Comparison of ENCODE assay signal across 15 cellular contexts in genomic region chr16:67543036-67543435, GRCh38. TPM values are rescaled to one million over a fixed set of nuclear protein-coding genes. Genes with fewer than 3 reads are reported as not detected.
DNase-seq lines count a peak whose midpoint lies in the region; ATAC-seq and TF ChIP-seq lines count a peak whose summit lies in the region.
"Had no signal": no experiment of that assay in that cellular context is flagged by ENCODE, and none has a peak within 500 bp of the region (broad histone marks: within the 10 kb centered on the region; RNA-seq: fewer than 3 reads in every experiment).

No MANE protein-coding gene starts in this region.

- H3K4me3 ChIP-seq in BLaER1 = no peak overlapping the region
- H3K4me3 ChIP-seq in DND-41 (ENCODE audit: low read depth in 1 of 2, low read length in 2 of 2) = no peak overlapping the region
- no peak overlapping the region for H3K4me3 ChIP-seq in mammary epithelial cell (replicated peaks in 1 of 3; ENCODE audit: insufficient read depth in 1 of 3, low read depth in 2 of 3, low read length in 3 of 3)
- H3K4me3 ChIP-seq: mucosa of descending colon, right lobe of liver had no signal

- peaks cover 21% of the 10 kb centered on the region for H3K79me2 ChIP-seq in DND-41 (ENCODE audit: insufficient read depth, low read length)
- peaks cover 3% of the 10 kb centered on the region for H3K79me2 ChIP-seq in mammary epithelial cell (ENCODE audit: insufficient read depth, low read length)

- H3K4me2 ChIP-seq in BLaER1 (peak overlapping the region; percentile 96), DND-41 (ENCODE audit: insufficient read depth, low read length) (no peak overlapping the region), mammary epithelial cell (ENCODE audit: insufficient read depth, low read depth, low read length) (no peak overlapping the region)

- in situ Hi-C loops in mammary epithelial cell (cut with MboI; ENCODE audit: low sequenced_read_pairs in 2 of 2) = no loop called here

- BruUV-seq in mammary epithelial cell (replicated peaks; lab: Mats Ljungman, UMichigan) = no TSS peak

- TF ChIP-seq CTCF in DND-41 (IDR thresholded peaks at IDR 0.05; ENCODE audit: borderline replicate concordance, extremely low read depth, low read length, poor library complexity, severe bottlenecking) = peak; percentile 1
- no peak for TF ChIP-seq CTCF in mammary epithelial cell (conservative IDR thresholded peaks at IDR 0.05 in 1 of 2, IDR thresholded peaks at IDR 0.05 in 1 of 2; ENCODE audit: extremely low read depth in 1 of 2, insufficient read depth in 1 of 2, low read depth in 1 of 2, low read length in 2 of 2)

- H3K36me3 Mint-ChIP-seq in activated T-helper 2 cell treated with anti-CD3 and anti-CD28 coated beads, Interferon-gamma antibody, Interleukin-2, Interleukin-4, amounts not matched to agents 10 μg/mL and 5 μg/mL and 100 μg/mL, durations not matched to agents 14 hours and 24 hours and 36 hours (ENCODE audit: low read depth) = peaks cover 24% of the 10 kb centered on the region
- peaks cover 5 to 31% of the 10 kb centered on the region in 2 donors for H3K36me3 Mint-ChIP-seq in naive B cell

- H3K36me3 ChIP-seq in BLaER1 (peaks cover 61% of the 10 kb centered on the region), DND-41 (ENCODE audit: insufficient read depth, low read length) (peaks cover 76% of the 10 kb centered on the region), mammary epithelial cell (ENCODE audit: insufficient read depth, low read length) (peaks cover 7% of the 10 kb centered on the region)

- peak overlapping the region; percentile 45; the same call in 1 of the 2 replicates for H3K9ac ChIP-seq in BLaER1
- H3K9ac ChIP-seq in DND-41 (ENCODE audit: low read depth, low read length) = no peak overlapping the region
- no peak overlapping the region for H3K9ac ChIP-seq in mammary epithelial cell (ENCODE audit: insufficient read depth, low read length)

- peaks cover 27% of the 10 kb centered on the region for H3K4me1 Mint-ChIP-seq in activated T-helper 2 cell treated with anti-CD3 and anti-CD28 coated beads, Interferon-gamma antibody, Interleukin-2, Interleukin-4, amounts not matched to agents 10 μg/mL and 5 μg/mL and 100 μg/mL, durations not matched to agents 14 hours and 24 hours and 36 hours (ENCODE audit: low read depth)
- H3K4me1 Mint-ChIP-seq in naive B cell = peaks cover 75 to 93% (median 84%) of the 10 kb centered on the region in 3 donors

- H2AFZ ChIP-seq in DND-41 (ENCODE audit: low read depth, low read length) (no peak overlapping the region), mammary epithelial cell (ENCODE audit: low read depth, low read length) (no peak overlapping the region)

- CTCF ChIA-PET in mammary epithelial cell (lab: Charles Lee; ENCODE audit: low non-redundant PET) = no interaction called here

- no peak overlapping the region for H3K4me3 Mint-ChIP-seq in activated T-helper 2 cell treated with anti-CD3 and anti-CD28 coated beads, Interferon-gamma antibody, Interleukin-2, Interleukin-4, amounts not matched to agents 10 μg/mL and 5 μg/mL and 100 μg/mL, durations not matched to agents 14 hours and 24 hours and 36 hours (ENCODE audit: low read depth)
- peak overlapping the region in 2 of 8 donors; percentile 3 to 25 for H3K4me3 Mint-ChIP-seq in naive B cell
- H3K4me3 Mint-ChIP-seq: activated naive CD4-positive, alpha-beta T cell treated with anti-CD3 and anti-CD28 coated beads, Interleukin-2, amount 10 ng/mL, durations not matched to agents 7 days and 5 days had no signal

- no peaks in the 10 kb centered on the region for H3K27me3 Mint-ChIP-seq in activated T-helper 2 cell treated with anti-CD3 and anti-CD28 coated beads, Interferon-gamma antibody, Interleukin-2, Interleukin-4, amounts not matched to agents 10 μg/mL and 5 μg/mL and 100 μg/mL, durations not matched to agents 14 hours and 24 hours and 36 hours (ENCODE audit: low read depth)
- H3K27me3 Mint-ChIP-seq in naive B cell = no peaks in the 10 kb centered on the region

- peak overlapping the region; percentile 33 for H3K27ac Mint-ChIP-seq in activated T-helper 2 cell treated with anti-CD3 and anti-CD28 coated beads, Interferon-gamma antibody, Interleukin-2, Interleukin-4, amounts not matched to agents 10 μg/mL and 5 μg/mL and 100 μg/mL, durations not matched to agents 14 hours and 24 hours and 36 hours
- peak overlapping the region in 4 of 6 donors; percentile 57 to 97 (median 83) for H3K27ac Mint-ChIP-seq in naive B cell

- H3K9me3 ChIP-seq in BLaER1 (no peaks in the 10 kb centered on the region), DND-41 (ENCODE audit: insufficient read depth, low read length, severe bottlenecking) (no peaks in the 10 kb centered on the region), mammary epithelial cell (replicated peaks; ENCODE audit: insufficient read depth, low read length) (no peaks in the 10 kb centered on the region)
- H3K9me3 ChIP-seq: mucosa of descending colon, right lobe of liver had no signal

- no peak for ATAC-seq in DND-41 (ENCODE audit: insufficient read depth, low read depth)
- ATAC-seq in naive B cell (ENCODE audit: low read depth in 2 of 2) = no peak
- ATAC-seq in GM18519 (IDR thresholded peaks at IDR 0.05; ENCODE audit: low FRiP score, unreplicated experiment) = no peak

- no peaks in the 10 kb centered on the region for H3K9me3 Mint-ChIP-seq in activated T-helper 2 cell treated with anti-CD3 and anti-CD28 coated beads, Interferon-gamma antibody, Interleukin-2, Interleukin-4, amounts not matched to agents 10 μg/mL and 5 μg/mL and 100 μg/mL, durations not matched to agents 14 hours and 24 hours and 36 hours
- H3K9me3 Mint-ChIP-seq in naive B cell = no peaks in the 10 kb centered on the region
- H3K9me3 Mint-ChIP-seq: activated naive CD4-positive, alpha-beta T cell treated with anti-CD3 and anti-CD28 coated beads, Interleukin-2, amount 10 ng/mL, durations not matched to agents 7 days and 5 days had no signal

- peaks cover 96% of the 10 kb centered on the region for H3K4me1 ChIP-seq in BLaER1
- peaks cover 50% of the 10 kb centered on the region for H3K4me1 ChIP-seq in DND-41 (ENCODE audit: insufficient read depth, low read length)
- peaks cover 28% of the 10 kb centered on the region for H3K4me1 ChIP-seq in mammary epithelial cell (ENCODE audit: insufficient read depth, low read length)

- DNase-seq in DND-41 (no peak), naive B cell (no peak), MV-4-11 (lab: John Stamatoyannopoulos, UW) (no peak), mammary epithelial cell (no peak)
- DNase-seq in activated T-helper 2 cell treated with anti-CD3 and anti-CD28 coated beads, Interferon-gamma antibody, Interleukin-2, Interleukin-4, amounts not matched to agents 10 μg/mL and 5 μg/mL and 100 μg/mL, durations not matched to agents 14 hours and 24 hours and 36 hours (ENCODE audit: low spot score) = no peak
- DNase-seq: hypothalamus, NCI-H526 treated with DMSO at 0.1 percent for 48 hours had no signal

- WGBS in mammary epithelial cell (ENCODE audit: low coverage, missing lambda C conversion rate) = 100% methylated on average over 4 of the region's 8 CpGs

- H3K27me3 ChIP-seq in BLaER1 (no peaks in the 10 kb centered on the region), DND-41 (ENCODE audit: insufficient read depth, low read length, poor library complexity) (no peaks in the 10 kb centered on the region), mammary epithelial cell (ENCODE audit: insufficient read depth, low read length) (no peaks in the 10 kb centered on the region)
- H3K27me3 ChIP-seq: right lobe of liver had no signal

- H4K20me1 ChIP-seq in BLaER1 (peaks cover 43% of the 10 kb centered on the region), DND-41 (ENCODE audit: insufficient read depth, low read length) (peaks cover 23% of the 10 kb centered on the region), mammary epithelial cell (ENCODE audit: insufficient read depth, low read length) (no peaks in the 10 kb centered on the region)

- H3K27ac ChIP-seq in BLaER1 (peak overlapping the region; percentile 100), DND-41 (ENCODE audit: low read length) (peak overlapping the region; percentile 32; the same call in 1 of the 2 replicates), mammary epithelial cell (ENCODE audit: insufficient read depth, low read depth, low read length) (no peak overlapping the region)
- H3K27ac ChIP-seq: right lobe of liver had no signal

- intact Hi-C loops in activated T-helper 2 cell treated with anti-CD3 and anti-CD28 coated beads, Interferon-gamma antibody, Interleukin-2, Interleukin-4, amounts not matched to agents 10 μg/mL and 5 μg/mL and 100 μg/mL, durations not matched to agents 14 hours and 24 hours and 36 hours (cut with micrococcal nuclease) = loop anchor here (2.0 kb wide), 1 partner anchor 22 kb away; no protein-coding TSS in a partner anchor
- intact Hi-C loops in mammary epithelial cell (cut with micrococcal nuclease) = no loop called here

- dilution Hi-C loops in mammary epithelial cell (cut with HindIII; ENCODE audit: low sequenced_read_pairs) = no loop called here

RNA-seq across cellular contexts. Expression of gene RIPOR1, which starts 14.4 kb away (rescaled TPM):
- total RNA-seq in activated T-helper 2 cell treated with anti-CD3 and anti-CD28 coated beads, Interferon-gamma antibody, Interleukin-2, Interleukin-4, amounts not matched to agents 10 μg/mL and 5 μg/mL and 100 μg/mL, durations not matched to agents 14 hours and 24 hours and 36 hours = 25.6 and 26.3 TPM in 2 replicates
- polyA plus RNA-seq in naive B cell (ENCODE audit: low read depth in 6 of 6) (10 to 100 TPM in 5 of 6 donors, 1 to 10 TPM in 1; 3.4 to 34.5 (median 16.5) TPM), mammary epithelial cell (15.3 TPM)
- total RNA-seq in mammary epithelial cell = 10 to 100 TPM; 35.3 to 64.8 TPM
- 47.3 TPM for polyA minus RNA-seq in mammary epithelial cell

RNA-seq across cellular contexts. Expression of gene CTCF, which starts 19.3 kb away (rescaled TPM):
- total RNA-seq in activated T-helper 2 cell treated with anti-CD3 and anti-CD28 coated beads, Interferon-gamma antibody, Interleukin-2, Interleukin-4, amounts not matched to agents 10 μg/mL and 5 μg/mL and 100 μg/mL, durations not matched to agents 14 hours and 24 hours and 36 hours = 59.7 and 61.2 TPM in 2 replicates
- polyA plus RNA-seq in naive B cell (ENCODE audit: low read depth in 6 of 6) (10 to 100 TPM; 40.2 to 93.3 (median 67.8) TPM), mammary epithelial cell (21.6 TPM)
- total RNA-seq in mammary epithelial cell = 10 to 100 TPM; 21.7 to 31.2 TPM
- polyA minus RNA-seq in mammary epithelial cell = 44.1 TPM

RNA-seq across cellular contexts. Expression of gene AGRP, which starts 59.7 kb away (rescaled TPM):
- not detected in 2 replicates for total RNA-seq in activated T-helper 2 cell treated with anti-CD3 and anti-CD28 coated beads, Interferon-gamma antibody, Interleukin-2, Interleukin-4, amounts not matched to agents 10 μg/mL and 5 μg/mL and 100 μg/mL, durations not matched to agents 14 hours and 24 hours and 36 hours
- polyA plus RNA-seq in naive B cell (ENCODE audit: low read depth in 6 of 6) (not detected), mammary epithelial cell (not detected)
- total RNA-seq in mammary epithelial cell = not detected
- not detected for polyA minus RNA-seq in mammary epithelial cell
- total RNA-seq: HT-29, LHCN-M2, mucosa of descending colon, osteocyte, right lobe of liver had no signal
